22 cellular contexts compared by ENCODE assay signal in genomic region chr6:79763301-79763700, GRCh38.
DNase-seq lines count a peak whose midpoint lies in the region; ATAC-seq, FAIRE-seq and TF ChIP-seq lines count a peak whose summit lies in the region.
"Had no signal": no experiment of that assay in that cellular context is flagged by ENCODE, and none has a peak within 500 bp of the region (broad histone marks: within the 10 kb centered on the region; RNA-seq: fewer than 3 reads in every experiment).

No MANE protein-coding gene starts in this region.

- peak in 2 of 3 experiments; percentile 10 to 29; a peak in 2 of 4 replicates for TF ChIP-seq CTCF in H1 (IDR thresholded peaks at IDR 0.05; ENCODE audit: control extremely low read depth in 1 of 3, insufficient read depth in 1 of 3, low read depth in 1 of 3, low read length in 3 of 3)
- TF ChIP-seq CTCF in Calu3 (IDR thresholded peaks at IDR 0.05; ENCODE audit: unreplicated experiment): no peak

- no peak overlapping the region for H3K4me3 ChIP-seq in H1 (ENCODE audit: extremely low read depth in 1 of 4, insufficient read depth in 2 of 4, low read depth in 3 of 4, low read length in 4 of 4)
- H3K4me3 ChIP-seq: BLaER1 had no signal

- no peaks in the 10 kb centered on the region; a peak in 1 of 7 replicates for H3K4me1 ChIP-seq in H1 (replicated peaks in 1 of 4; ENCODE audit: control insufficient read depth in 3 of 4, insufficient read depth in 4 of 4, low read length in 3 of 4)
- H3K4me1 ChIP-seq: BE2C, BLaER1, Caco-2 had no signal

- H2AK5ac ChIP-seq in H1 (ENCODE audit: low read depth, low read length): no peak overlapping the region

- H3K23ac ChIP-seq in H1 (ENCODE audit: insufficient read length): no peak overlapping the region

- no peak overlapping the region for H2BK12ac ChIP-seq in H1 (ENCODE audit: low read depth, low read length)

- no peak for TF ChIP-seq EP300 in H1 (IDR thresholded peaks at IDR 0.05; ENCODE audit: borderline replicate concordance in 1 of 2, low read depth in 2 of 2, low read length in 2 of 2)

- H3K27ac Mint-ChIP-seq in Calu3 (ENCODE audit: unreplicated experiment): no peak overlapping the region
- H3K27ac Mint-ChIP-seq: CD14-positive monocyte; CD4-positive, alpha-beta memory T cell; CD4-positive, CD25-positive, alpha-beta regulatory T cell; CD8-positive, alpha-beta memory T cell had no signal

- 0 out of 4 replicates have a peak, but pooled peaks of 1 of the 2 experiments have one; percentile 9 for TF ChIP-seq RAD21 in H1 (IDR thresholded peaks at IDR 0.05 in 1 of 2, conservative IDR thresholded peaks at IDR 0.05 in 1 of 2; ENCODE audit: low read depth in 2 of 2, low read length in 2 of 2)

- no peak overlapping the region for H3K9ac ChIP-seq in H1 (replicated peaks in 1 of 4; ENCODE audit: extremely low read depth in 1 of 4, low read depth in 3 of 4, low read length in 3 of 4)
- H3K9ac ChIP-seq: BLaER1 had no signal

- H3K27me3 Mint-ChIP-seq in Calu3 (ENCODE audit: unreplicated experiment): no peaks in the 10 kb centered on the region

- no peaks in the 10 kb centered on the region for H3K36me3 ChIP-seq in H1 (ENCODE audit: control insufficient read depth in 2 of 4, insufficient read depth in 4 of 4, low read length in 3 of 4)
- H3K36me3 ChIP-seq: BE2C, BLaER1 had no signal

- H4K8ac ChIP-seq in H1 (ENCODE audit: extremely low read depth, insufficient read depth, low read length): no peak overlapping the region

- no peaks in the 10 kb centered on the region for H3K79me1 ChIP-seq in H1 (ENCODE audit: low read depth, low read length)

- no peak overlapping the region for H4K5ac ChIP-seq in H1 (ENCODE audit: insufficient read length, low read depth, low read length)

- no peak overlapping the region for H4K91ac ChIP-seq in H1 (replicated peaks; ENCODE audit: insufficient read length, low read length)

- H3K79me2 ChIP-seq in H1 (ENCODE audit: control insufficient read depth in 1 of 2, insufficient read depth in 2 of 2, low read length in 2 of 2): no peaks in the 10 kb centered on the region

- no peak overlapping the region for H3K4me2 ChIP-seq in H1 (ENCODE audit: insufficient read depth in 1 of 2, low read depth in 2 of 2, low read length in 2 of 2)
- H3K4me2 ChIP-seq: BLaER1 had no signal

- no peak overlapping the region for H3K4me3 Mint-ChIP-seq in Calu3 (ENCODE audit: low read depth, unreplicated experiment)
- H3K4me3 Mint-ChIP-seq: CD14-positive monocyte; CD4-positive, alpha-beta memory T cell; CD4-positive, CD25-positive, alpha-beta regulatory T cell; CD8-positive, alpha-beta memory T cell had no signal

- no peak overlapping the region for H3K18ac ChIP-seq in H1 (ENCODE audit: extremely low read depth, low read length)

- BruUV-seq in Calu3 (replicated peaks; lab: Mats Ljungman, UMichigan): no TSS peak

- no peaks in the 10 kb centered on the region for H3K23me2 ChIP-seq in H1 (ENCODE audit: low read depth, low read length)

- no peak overlapping the region for H2BK5ac ChIP-seq in H1 (ENCODE audit: low read depth, low read length)

- no peak overlapping the region for H3K27ac ChIP-seq in H1 (ENCODE audit: low read depth, low read length)
- H3K27ac ChIP-seq: BLaER1 had no signal

- H3K9me3 ChIP-seq in H1 (ENCODE audit: insufficient read depth in 2 of 2, low read depth in 1 of 2, low read length in 1 of 2): no peaks in the 10 kb centered on the region
- H3K9me3 ChIP-seq: BE2C, BLaER1 had no signal

- H4K20me1 ChIP-seq in H1 (replicated peaks in 1 of 2; ENCODE audit: control insufficient read depth in 1 of 2, insufficient read depth in 2 of 2, low read length in 2 of 2): no peaks in the 10 kb centered on the region
- H4K20me1 ChIP-seq: BLaER1 had no signal

- CTCF ChIA-PET in H1 (lab: Charles Lee; ENCODE audit: partially characterized antibody): interaction anchor here (0.7 to 4.5 kb wide), 23 partner anchors 10 to 150 kb away, joined by 3 to 72 read pairs (median 5); no protein-coding TSS in a partner anchor
- CTCF ChIA-PET in Calu3 (lab: Charles Lee): no interaction called here

- DNase-seq in H1 (ENCODE audit: low read depth in 1 of 2, low spot score in 2 of 2): no peak
- peak; percentile 30 for DNase-seq in glomerular visceral epithelial cell (ENCODE audit: extremely low spot score)
- peak; percentile 15 for DNase-seq in renal cortical epithelial cell (ENCODE audit: low read depth)
- no peak for DNase-seq in Calu3
- no peak for DNase-seq in COLO668 (lab: John Stamatoyannopoulos, UW; ENCODE audit: unreplicated experiment)
- DNase-seq: 8988T; ACHN; BE2C; C1 segment of cervical spinal cord; Caco-2; CD4-positive, alpha-beta memory T cell; CD4-positive, CD25-positive, alpha-beta regulatory T cell; CD8-positive, alpha-beta memory T cell; DMS 273 treated with DMSO at 0.1 percent for 48 hours; DMS79 treated with DMSO at 0.1 percent for 48 hours; GF-D8 had no signal

- H2BK120ac ChIP-seq in H1 (replicated peaks; ENCODE audit: low read depth, low read length): no peak overlapping the region

- FAIRE-seq in H1 (lab: Jason Lieb, UNC): no peak
- FAIRE-seq: A204.1, G401.6, GM12891 had no signal

- H3K14ac ChIP-seq in H1 (ENCODE audit: insufficient read length): no peak overlapping the region

- POLR2A ChIA-PET in H1 (lab: Charles Lee; ENCODE audit: partially characterized antibody): no interaction called here

- no peak for TF ChIP-seq POLR2A in H1 (IDR thresholded peaks at IDR 0.05; ENCODE audit: control extremely low read depth in 1 of 2, low read depth in 2 of 2, low read length in 2 of 2)

- H3K4me1 Mint-ChIP-seq in Calu3 (ENCODE audit: low read depth, unreplicated experiment): peaks cover 7% of the 10 kb centered on the region
- H3K4me1 Mint-ChIP-seq: CD14-positive monocyte; CD4-positive, alpha-beta memory T cell; CD4-positive, CD25-positive, alpha-beta regulatory T cell; CD8-positive, alpha-beta memory T cell had no signal

- no peak overlapping the region for H2BK15ac ChIP-seq in H1 (ENCODE audit: low read length)

- WGBS in H1 (ENCODE audit: extremely low coverage in 1 of 2, insufficient coverage in 1 of 2, insufficient read length in 1 of 2, insufficient replicate concordance in 2 of 2, low coverage in 1 of 2, low lambda C conversion rate in 2 of 2, missing lambda C conversion rate in 1 of 2), 2 experiments: 69% methylated on average over 2 of the region's 2 CpGs; no CpG with 5 or more reads in 1 of the 2 experiments

- no peaks in the 10 kb centered on the region for H3K36me3 Mint-ChIP-seq in Calu3 (ENCODE audit: insufficient read depth, unreplicated experiment)
- H3K36me3 Mint-ChIP-seq: CD14-positive monocyte; CD4-positive, alpha-beta memory T cell; CD4-positive, CD25-positive, alpha-beta regulatory T cell; CD8-positive, alpha-beta memory T cell had no signal

- no peaks in the 10 kb centered on the region for H3K27me3 ChIP-seq in H1 (replicated peaks in 1 of 4; ENCODE audit: control insufficient read depth in 3 of 4, extremely low read depth in 1 of 4, insufficient read depth in 3 of 4, low read length in 3 of 4)
- H3K27me3 ChIP-seq: BE2C, BLaER1 had no signal

- no peak overlapping the region for H2BK20ac ChIP-seq in H1 (ENCODE audit: low read length)

- H3K9me3 Mint-ChIP-seq in Calu3 (ENCODE audit: low read depth, unreplicated experiment): peaks cover 3% of the 10 kb centered on the region

- H3K56ac ChIP-seq in H1 (replicated peaks; ENCODE audit: insufficient read length, low read depth, low read length): no peak overlapping the region

- no peak overlapping the region for H3K4ac ChIP-seq in H1 (replicated peaks; ENCODE audit: insufficient read length, low read depth, low read length)

- ATAC-seq in GM18867 (IDR thresholded peaks at IDR 0.05; ENCODE audit: unreplicated experiment): no peak

- no peak overlapping the region for H2AFZ ChIP-seq in H1 (ENCODE audit: low read length)

- intact Hi-C loops in Calu3 (cut with micrococcal nuclease; ENCODE audit: unreplicated experiment): loop anchor here (5.0 kb wide), 1 partner anchor 104 kb away; no protein-coding TSS in a partner anchor

TF ChIP-seq in H1, 55 proteins besides CTCF, POLR2A, EP300 and RAD21:
- TF ChIP-seq ASH2L (IDR thresholded peaks at IDR 0.05; ENCODE audit: low read length): no peak
- no peak for TF ChIP-seq SIX5 (IDR thresholded peaks at IDR 0.05; ENCODE audit: low read depth, low read length)
- no peak for TF ChIP-seq NANOG (IDR thresholded peaks at IDR 0.05; ENCODE audit: insufficient read depth, low read depth, low read length, poor library complexity, severe bottlenecking)
- no peak for TF ChIP-seq SP4 (IDR thresholded peaks at IDR 0.05; ENCODE audit: low read length)
- no peak for TF ChIP-seq EZH2 (IDR thresholded peaks at IDR 0.05; ENCODE audit: low read depth, low read length, severe bottlenecking)
- TF ChIP-seq TAF1 (IDR thresholded peaks at IDR 0.05; ENCODE audit: low read depth, low read length): no peak
- no peak for TF ChIP-seq CBX5 (IDR thresholded peaks at IDR 0.05; ENCODE audit: low read depth, low read length)
- no peak for TF ChIP-seq CTBP2 (IDR thresholded peaks at IDR 0.05; ENCODE audit: borderline replicate concordance, insufficient read depth, insufficient read length, low read length)
- no peak for TF ChIP-seq CHD2 (IDR thresholded peaks at IDR 0.05; ENCODE audit: low read length)
- TF ChIP-seq KDM5A (IDR thresholded peaks at IDR 0.05; ENCODE audit: low read length): no peak
- TF ChIP-seq SAP30 (IDR thresholded peaks at IDR 0.05; ENCODE audit: insufficient read depth, insufficient replicate concordance, low read length): no peak
- no peak for TF ChIP-seq ATF2 (IDR thresholded peaks at IDR 0.05; ENCODE audit: low read length)
- no peak for TF ChIP-seq RBBP5 (IDR thresholded peaks at IDR 0.05; ENCODE audit: borderline replicate concordance, low read depth, low read length)

Comparison
In these comparisons a context has a peak if more than half of its experiments do, and no peak if none do; other contexts are left out.
1. DNase-seq: peak in glomerular visceral epithelial cell (single experiment) and renal cortical epithelial cell (single experiment); none in H1 (0 of 2), Calu3 (single experiment) and COLO668 (single experiment).